8 cellular contexts compared by ENCODE assay signal in genomic region chr5:43066799-43067741, GRCh38. TPM values are rescaled to one million over a fixed set of nuclear protein-coding genes. Genes with fewer than 3 reads are reported as not detected.
DNase-seq lines count a peak whose midpoint lies in the region; ATAC-seq and TF ChIP-seq lines count a peak whose summit lies in the region.

No MANE protein-coding gene starts in this region.

- H3K4me1 ChIP-seq in HUES64 (ENCODE audit: insufficient read depth, low read length) (peaks cover 17% of the 10 kb centered on the region), OCI-LY3 (ENCODE audit: low read length) (peaks cover 26% of the 10 kb centered on the region), mucosa of stomach (ENCODE audit: control insufficient read depth, insufficient read depth, low read length) (peaks cover 17% of the 10 kb centered on the region)

- H3K9ac ChIP-seq in HUES64 (ENCODE audit: low read depth, low read length), result peak overlapping the region; percentile 92
- peak overlapping the region; percentile 92 for H3K9ac ChIP-seq in OCI-LY3 (ENCODE audit: low read length)
- H3K9ac ChIP-seq in mucosa of stomach (ENCODE audit: low read length), result peak overlapping the region; percentile 100

- peak overlapping the region; percentile 89 for H2AFZ ChIP-seq in OCI-LY3 (ENCODE audit: low read depth, low read length)

- H3K27ac ChIP-seq in HUES64 (ENCODE audit: low read depth, low read length), result peak overlapping the region; percentile 85
- H3K27ac ChIP-seq in OCI-LY3 (ENCODE audit: low read length), result peak overlapping the region; percentile 87

- H3K9me3 ChIP-seq in HUES64 (ENCODE audit: insufficient read depth, low read depth, low read length), result no peaks in the 10 kb centered on the region
- H3K9me3 ChIP-seq in OCI-LY3 (ENCODE audit: insufficient read depth, low read length), result no peaks in the 10 kb centered on the region
- H3K9me3 ChIP-seq in mucosa of stomach (ENCODE audit: control insufficient read depth, low read length), result no peaks in the 10 kb centered on the region

- peaks cover 14% of the 10 kb centered on the region for H3K36me3 ChIP-seq in HUES64 (ENCODE audit: insufficient read depth, low read length)
- peaks cover 3% of the 10 kb centered on the region for H3K36me3 ChIP-seq in OCI-LY3 (replicated peaks; ENCODE audit: low read depth, low read length)
- no peaks in the 10 kb centered on the region for H3K36me3 ChIP-seq in mucosa of stomach (ENCODE audit: control insufficient read depth, insufficient read depth, low read length)

- 2% methylated on average over 45 of the region's 45 CpGs for WGBS in HUES64

- TF ChIP-seq POLR2A in erythroblast (IDR thresholded peaks at IDR 0.05; ENCODE audit: low read length), result peak; percentile 96

- no peak for TF ChIP-seq CTCF in OCI-LY3 (IDR thresholded peaks at IDR 0.05; ENCODE audit: low read depth, low read length)

- H4K20me1 ChIP-seq in OCI-LY3 (ENCODE audit: insufficient read depth, low read length), result no peaks in the 10 kb centered on the region

- peaks cover 25% of the 10 kb centered on the region for H3K79me2 ChIP-seq in OCI-LY3 (ENCODE audit: low read length)

- peak; percentile 32 for ATAC-seq in GM21381 (IDR thresholded peaks at IDR 0.05; ENCODE audit: unreplicated experiment)

- DNase-seq in COLO829 (ENCODE audit: low spot score) (peak; percentile 25), activated T-cell treated with anti-CD3 and anti-CD28 coated beads for 24 hours (ENCODE audit: low read depth) (peak; percentile 82), erythroblast (lab: John Stamatoyannopoulos, UW) (peak; percentile 92 to 95)
- DNase-seq in stimulated activated CD8-positive, alpha-beta memory T cell treated with anti-CD3 and anti-CD28 coated beads, Interleukin-4, amount 100 ng/mL, for 48 hours, result peak; percentile 94

- H3K27me3 ChIP-seq in HUES64 (ENCODE audit: insufficient read depth, low read length) (no peaks in the 10 kb centered on the region), OCI-LY3 (ENCODE audit: low read depth, low read length) (no peaks in the 10 kb centered on the region), mucosa of stomach (ENCODE audit: control insufficient read depth, insufficient read depth, low read length) (no peaks in the 10 kb centered on the region)

- peak overlapping the region; percentile 88 for H3K4me3 ChIP-seq in HUES64 (ENCODE audit: low read length)
- H3K4me3 ChIP-seq in OCI-LY3 (ENCODE audit: low read length), result peak overlapping the region; percentile 97
- peak overlapping the region; percentile 96 for H3K4me3 ChIP-seq in mucosa of stomach (ENCODE audit: low read length)

- peak overlapping the region; percentile 93 for H3K4me2 ChIP-seq in OCI-LY3 (ENCODE audit: low read length)

RNA-seq across cellular contexts. Expression of gene ANXA2R, which starts 27.0 kb away (rescaled TPM):
- 0.15 TPM for polyA plus RNA-seq in HUES64 (2013, experiment 1 of 2)
- not detected for polyA plus RNA-seq in HUES64 (2013, experiment 2 of 2)

RNA-seq across cellular contexts. Expression of gene ZNF131, which starts 53.6 kb away (rescaled TPM):
- polyA plus RNA-seq in HUES64 (2013, experiment 1 of 2), result 30.4 TPM
- 31.8 TPM for polyA plus RNA-seq in HUES64 (2013, experiment 2 of 2)

Comparison
In these comparisons a context has a peak if more than half of its experiments do, and no peak if none do; other contexts are left out.
1. Peak in every context shown above with its lines: DNase-seq, ATAC-seq, H3K4me3 ChIP-seq and H3K27ac ChIP-seq.
2. DNase-seq: peak in every context shown above with its lines; median percentile 94 in stimulated activated CD8-positive, alpha-beta memory T cell treated with anti-CD3 and anti-CD28 coated beads, Interleukin-4, amount 100 ng/mL, for 48 hours; 94 in erythroblast; 82 in activated T-cell treated with anti-CD3 and anti-CD28 coated beads for 24 hours; 25 in COLO829.